15 cellular contexts compared by ENCODE assay signal in genomic region chr11:66013762-66014100, GRCh38. TPM values are rescaled to one million over a fixed set of nuclear protein-coding genes. Genes with fewer than 3 reads are reported as not detected.
DNase-seq lines count a peak whose midpoint lies in the region; ATAC-seq and TF ChIP-seq lines count a peak whose summit lies in the region.
"Had no signal": no experiment of that assay in that cellular context is flagged by ENCODE, and none has a peak within 500 bp of the region (broad histone marks: within the 10 kb centered on the region; RNA-seq: fewer than 3 reads in every experiment).

No MANE protein-coding gene starts in this region.

- H3K4me2 ChIP-seq in PC-9: peak overlapping the region; percentile 75

- H3K36me3 ChIP-seq in PC-9 (ENCODE audit: low read depth): no peaks in the 10 kb centered on the region
- H3K36me3 ChIP-seq in thoracic aorta: no peaks in the 10 kb centered on the region
- H3K36me3 ChIP-seq in spleen: no peaks in the 10 kb centered on the region
- H3K36me3 ChIP-seq: BE2C, HAP-1 had no signal

- DNase-seq in GM13976 (ENCODE audit: low spot score): peak; percentile 20
- no peak for DNase-seq in PC-9
- DNase-seq in coronary artery (ENCODE audit: low spot score): no peak
- no peak for DNase-seq in thoracic aorta (ENCODE audit: low spot score)
- DNase-seq in DMS153 (lab: John Stamatoyannopoulos, UW): no peak
- no peak for DNase-seq in spleen
- DNase-seq in amniotic stem cell (lab: John Stamatoyannopoulos, UW): no peak
- DNase-seq: BE2C; CD4-positive, alpha-beta memory T cell; DND-41; GDM1; HFFc6 had no signal

- no TSS peak for BruUV-seq in PC-9 (replicated peaks; lab: Mats Ljungman, UMichigan)

- H3K4me1 ChIP-seq in PC-9 (replicated peaks; ENCODE audit: insufficient read depth) (peaks cover 62% of the 10 kb centered on the region), thoracic aorta (ENCODE audit: control insufficient read depth in 1 of 2, low read depth in 2 of 2) (peaks cover 34 to 62% of the 10 kb centered on the region in 2 donors), spleen (peaks cover 3 to 27% (median 9%) of the 10 kb centered on the region in 6 donors)
- H3K4me1 ChIP-seq: BE2C, HAP-1 had no signal

- H3F3A ChIP-seq in PC-9 (ENCODE audit: insufficient read depth, low read depth): peaks cover 47% of the 10 kb centered on the region

- no peak for ATAC-seq in thoracic aorta (ENCODE audit: insufficient number of reproducible peaks, low FRiP score, low read depth)

- no peak for TF ChIP-seq POLR2A in spleen (IDR thresholded peaks at IDR 0.05)

- H3K9me3 ChIP-seq in PC-9 (ENCODE audit: insufficient read depth, low read depth) (no peaks in the 10 kb centered on the region), thoracic aorta (no peaks in the 10 kb centered on the region), spleen (no peaks in the 10 kb centered on the region)
- H3K9me3 ChIP-seq: BE2C, HAP-1 had no signal

- no peaks in the 10 kb centered on the region for H4K20me1 ChIP-seq in PC-9 (ENCODE audit: insufficient read depth)

- H2AFZ ChIP-seq in PC-9: no peak overlapping the region

- TF ChIP-seq CTCF in GM13976 (IDR thresholded peaks at IDR 0.05; ENCODE audit: borderline replicate concordance, control extremely low read depth, extremely low read depth, insufficient read depth, missing control alignments) (no peak), PC-9 (conservative IDR thresholded peaks at IDR 0.05) (no peak), coronary artery (IDR thresholded peaks at IDR 0.05) (no peak), thoracic aorta (IDR thresholded peaks at IDR 0.05) (no peak), spleen (IDR thresholded peaks at IDR 0.05 in 8 of 11, conservative IDR thresholded peaks at IDR 0.05 in 3 of 11) (no peak)

- intact Hi-C loops in PC-9 (cut with micrococcal nuclease; ENCODE audit: unreplicated experiment): loop anchor here (1.0 to 5.0 kb wide), 6 partner anchors 11 to 456 kb away; partner anchors contain the start of genes BANF1, EIF1AD, FAM89B and LTBP3
- intact Hi-C loops in spleen (cut with DNase I; ENCODE audit: low total_unique reads): no loop called here

- POLR2A ChIA-PET in PC-9 (lab: Charles Lee; ENCODE audit: unreplicated experiment): no interaction called here

- H3K27me3 ChIP-seq in PC-9 (ENCODE audit: insufficient read depth, low read depth): no peaks in the 10 kb centered on the region
- H3K27me3 ChIP-seq in thoracic aorta (replicated peaks; ENCODE audit: insufficient read depth): no peaks in the 10 kb centered on the region
- H3K27me3 ChIP-seq in spleen (replicated peaks in 1 of 7): peaks cover 6 to 38% (median 19%) of the 10 kb centered on the region in 7 donors

- H3K4me3 ChIP-seq in PC-9 (no peak overlapping the region), coronary artery (no peak overlapping the region), thoracic aorta (no peak overlapping the region), spleen (no peak overlapping the region)
- H3K4me3 ChIP-seq: HAP-1 had no signal

- in situ Hi-C loops in GM13976 (cut with MboI; ENCODE audit: low sequenced_read_pairs, unreplicated experiment): no loop called here

- 79 to 87% (median 83%) methylated on average over 7 of the region's 7 CpGs for WGBS in spleen, 5 donors

- CTCF ChIA-PET in PC-9 (lab: Charles Lee): no interaction called here

- H3K9me2 ChIP-seq in PC-9 (ENCODE audit: insufficient read depth): no peaks in the 10 kb centered on the region

- 0 out of 2 replicates have a peak, but pooled peaks cover 4% of the 10 kb centered on the region for H3K79me2 ChIP-seq in PC-9 (ENCODE audit: low read depth)

- H3K27ac ChIP-seq in PC-9: peak overlapping the region; percentile 43
- H3K27ac ChIP-seq in coronary artery: peak overlapping the region; percentile 18 to 47
- H3K27ac ChIP-seq in thoracic aorta: peak overlapping the region; percentile 90 to 97
- no peak overlapping the region for H3K27ac ChIP-seq in spleen
- H3K27ac ChIP-seq: C4-2B had no signal

RNA-seq across cellular contexts. Expression of gene CST6, which starts 1.9 kb away (rescaled TPM):
- total RNA-seq in PC-9 (2021) (52.0 and 58.5 TPM in 2 replicates), thoracic aorta (10 to 100 TPM in 1 of 2 donors, 1 to 10 TPM in 1; 4.5 to 16.9 TPM), spleen (not detected)
- polyA plus RNA-seq in spleen: 1 to 10 TPM in 1 of 3 donors, under 1 TPM in 2; 0.76 to 1.4 (median 0.93) TPM
- total RNA-seq: CD4-positive, alpha-beta memory T cell had no signal
- polyA plus RNA-seq: CD4-positive, alpha-beta memory T cell had no signal

RNA-seq across cellular contexts. Expression of gene BANF1, which starts 11.4 kb away (rescaled TPM):
- total RNA-seq in PC-9 (2021): 386 and 513 TPM in 2 replicates
- 10 to 100 TPM; 22.2 to 60.0 TPM for total RNA-seq in thoracic aorta
- total RNA-seq in spleen: 100 to 1,000 TPM in 3 of 7 donors, 10 to 100 TPM in 4; 50.5 to 139 (median 92.9) TPM
- 100 to 1,000 TPM; 151 to 219 (median 196) TPM for polyA plus RNA-seq in spleen

RNA-seq across cellular contexts. Expression of gene EIF1AD, which starts 11.8 kb away (rescaled TPM):
- 42.9 and 55.2 TPM in 2 replicates for total RNA-seq in PC-9 (2021)
- 10 to 100 TPM; 20.6 to 43.5 TPM for total RNA-seq in thoracic aorta
- 10 to 100 TPM; 24.5 to 39.2 (median 35.5) TPM for total RNA-seq in spleen
- 10 to 100 TPM; 14.3 to 22.0 (median 15.4) TPM for polyA plus RNA-seq in spleen

RNA-seq across cellular contexts. Expression of gene CATSPER1, which starts 12.5 kb away (rescaled TPM):
- total RNA-seq in PC-9 (2021): 2.3 and 4.2 TPM in 2 replicates
- not detected for total RNA-seq in thoracic aorta
- 1 to 10 TPM in 3 of 7 donors, under 1 TPM in 2, not detected in 2; 0.70 to 1.2 (median 1.1) TPM for total RNA-seq in spleen
- under 1 TPM; 0.30 to 0.51 (median 0.50) TPM for polyA plus RNA-seq in spleen
- total RNA-seq: CD4-positive, alpha-beta memory T cell; H1 had no signal
- polyA plus RNA-seq: CD4-positive, alpha-beta memory T cell; H1 had no signal

RNA-seq across cellular contexts. Expression of gene GAL3ST3, which starts 35.2 kb away (rescaled TPM):
- total RNA-seq in PC-9 (2021) (not detected in 2 replicates), thoracic aorta (1 to 10 TPM in 1 of 2 donors, not detected in 1; 1.1 TPM), spleen (not detected)
- under 1 TPM; 0.03 to 0.04 (median 0.03) TPM for polyA plus RNA-seq in spleen
- total RNA-seq: CD4-positive, alpha-beta memory T cell had no signal
- polyA plus RNA-seq: CD4-positive, alpha-beta memory T cell had no signal

Comparison
In these comparisons a context has a peak if more than half of its experiments do, and no peak if none do; other contexts are left out.
1. H3K27ac ChIP-seq: peak in PC-9 (single experiment), coronary artery (2 of 2) and thoracic aorta (2 of 2); none in spleen (0 of 8).
2. RNA of gene CST6, which starts 1.9 kb away (total RNA-seq): 52.0 to 58.5 TPM in PC-9 and 4.5 to 16.9 TPM in thoracic aorta; not detected in spleen; every median in the first group is over 4 times any median in the second.